1 cellular context compared by ENCODE assay signal in the genomic region with DNA sequence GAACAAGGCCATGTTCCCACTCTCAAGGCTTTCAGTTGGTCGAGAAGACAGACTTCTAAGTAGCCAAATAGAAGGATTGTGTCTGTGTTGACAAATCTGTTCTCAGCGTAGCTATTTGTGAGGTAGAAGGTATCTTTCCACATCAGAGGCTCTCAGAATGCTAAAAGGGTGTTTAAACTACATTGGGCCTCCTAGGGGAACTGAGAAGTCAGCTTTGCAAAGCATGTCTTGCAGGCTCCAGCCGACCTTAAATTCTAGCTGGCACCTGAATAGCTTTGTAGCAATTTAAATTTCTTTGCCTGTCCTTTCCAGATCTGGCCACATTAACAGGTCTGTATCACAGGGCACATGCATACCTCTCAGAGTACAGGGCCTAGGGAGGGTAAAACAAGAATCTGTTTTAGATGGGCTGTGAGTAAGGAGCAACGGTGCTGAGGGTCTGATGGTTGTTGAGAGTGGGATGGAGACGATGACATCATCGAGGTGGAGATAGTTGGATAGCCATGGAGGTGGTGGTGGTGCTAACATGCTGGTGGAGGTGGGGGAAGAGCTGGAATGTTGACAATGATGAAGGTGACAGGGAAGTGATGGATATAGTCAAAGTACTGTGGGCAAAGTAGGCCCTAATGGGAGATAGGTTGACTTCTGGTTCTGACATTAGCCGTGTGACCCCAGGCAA.
TF ChIP-seq lines count a peak whose summit lies in the region.

No MANE protein-coding gene starts in this region.

TF ChIP-seq in HEK293, 187 proteins besides CTCF, POLR2A, EP300 and RAD21 (continued from another document):
- TF ChIP-seq, protein P1, sequence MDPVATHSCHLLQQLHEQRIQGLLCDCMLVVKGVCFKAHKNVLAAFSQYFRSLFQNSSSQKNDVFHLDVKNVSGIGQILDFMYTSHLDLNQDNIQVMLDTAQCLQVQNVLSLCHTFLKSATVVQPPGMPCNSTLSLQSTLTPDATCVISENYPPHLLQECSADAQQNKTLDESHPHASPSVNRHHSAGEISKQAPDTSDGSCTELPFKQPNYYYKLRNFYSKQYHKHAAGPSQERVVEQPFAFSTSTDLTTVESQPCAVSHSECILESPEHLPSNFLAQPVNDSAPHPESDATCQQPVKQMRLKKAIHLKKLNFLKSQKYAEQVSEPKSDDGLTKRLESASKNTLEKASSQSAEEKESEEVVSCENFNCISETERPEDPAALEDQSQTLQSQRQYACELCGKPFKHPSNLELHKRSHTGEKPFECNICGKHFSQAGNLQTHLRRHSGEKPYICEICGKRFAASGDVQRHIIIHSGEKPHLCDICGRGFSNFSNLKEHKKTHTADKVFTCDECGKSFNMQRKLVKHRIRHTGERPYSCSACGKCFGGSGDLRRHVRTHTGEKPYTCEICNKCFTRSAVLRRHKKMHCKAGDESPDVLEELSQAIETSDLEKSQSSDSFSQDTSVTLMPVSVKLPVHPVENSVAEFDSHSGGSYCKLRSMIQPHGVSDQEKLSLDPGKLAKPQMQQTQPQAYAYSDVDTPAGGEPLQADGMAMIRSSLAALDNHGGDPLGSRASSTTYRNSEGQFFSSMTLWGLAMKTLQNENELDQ (tag by site-specific recombination; IDR thresholded peaks at IDR 0.05; ENCODE audit: low read depth), result no peak
- TF ChIP-seq, protein P2, sequence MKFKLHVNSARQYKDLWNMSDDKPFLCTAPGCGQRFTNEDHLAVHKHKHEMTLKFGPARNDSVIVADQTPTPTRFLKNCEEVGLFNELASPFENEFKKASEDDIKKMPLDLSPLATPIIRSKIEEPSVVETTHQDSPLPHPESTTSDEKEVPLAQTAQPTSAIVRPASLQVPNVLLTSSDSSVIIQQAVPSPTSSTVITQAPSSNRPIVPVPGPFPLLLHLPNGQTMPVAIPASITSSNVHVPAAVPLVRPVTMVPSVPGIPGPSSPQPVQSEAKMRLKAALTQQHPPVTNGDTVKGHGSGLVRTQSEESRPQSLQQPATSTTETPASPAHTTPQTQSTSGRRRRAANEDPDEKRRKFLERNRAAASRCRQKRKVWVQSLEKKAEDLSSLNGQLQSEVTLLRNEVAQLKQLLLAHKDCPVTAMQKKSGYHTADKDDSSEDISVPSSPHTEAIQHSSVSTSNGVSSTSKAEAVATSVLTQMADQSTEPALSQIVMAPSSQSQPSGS (tag by site-specific recombination; IDR thresholded peaks at IDR 0.05; ENCODE audit: low read depth), result peak; percentile 91
